ENCODE assay signal across 9 cellular contexts in genomic region chr17:75268931-75269330, GRCh38. TPM values are rescaled to one million over a fixed set of nuclear protein-coding genes. Genes with fewer than 3 reads are reported as not detected.
A peak's percentile ranks its signal among the peaks of the same experiment; 100 is the strongest.
DNase-seq lines count a peak whose midpoint lies in the region; ATAC-seq and TF ChIP-seq lines count a peak whose summit lies in the region.
"Had no signal": no experiment of that assay in that cellular context is flagged by ENCODE, and none has a peak within 500 bp of the region (broad histone marks: within the 10 kb centered on the region; RNA-seq: fewer than 3 reads in every experiment).

No MANE protein-coding gene starts in this region.

- H3K36me3 ChIP-seq in CD8-positive, alpha-beta memory T cell (ENCODE audit: insufficient read depth, low read length): peaks cover 20% of the 10 kb centered on the region
- peaks cover 7% of the 10 kb centered on the region; the same call in 1 of the 2 replicates for H3K36me3 ChIP-seq in Karpas-422 (ENCODE audit: insufficient read depth, low read length)
- peaks cover 0 to 40% (median 12%) of the 10 kb centered on the region in 3 experiments for H3K36me3 ChIP-seq in naive thymus-derived CD4-positive, alpha-beta T cell (ENCODE audit: control insufficient read depth in 2 of 3, insufficient read depth in 3 of 3, low read length in 3 of 3)
- H3K36me3 ChIP-seq in A673 (ENCODE audit: insufficient read depth, low read length, poor library complexity, severe bottlenecking): peaks cover 34% of the 10 kb centered on the region

- TF ChIP-seq CTCF in activated CD8-positive, alpha-beta T cell treated with anti-CD3 and anti-CD28 coated beads for 36 hours (IDR thresholded peaks at IDR 0.05): no peak
- no peak for TF ChIP-seq CTCF in A673 (conservative IDR thresholded peaks at IDR 0.05; ENCODE audit: low read depth, low read length)

- H2AFZ ChIP-seq in Karpas-422 (ENCODE audit: low read length): no peak overlapping the region

- H3K36me3 Mint-ChIP-seq in CD8-positive, alpha-beta memory T cell: peaks cover 0 to 41% (median 4%) of the 10 kb centered on the region in 3 donors
- peaks cover 36% of the 10 kb centered on the region for H3K36me3 Mint-ChIP-seq in activated CD8-positive, alpha-beta T cell treated with anti-CD3 and anti-CD28 coated beads for 36 hours (ENCODE audit: low read depth)
- peaks cover 0 to 13% (median 0%) of the 10 kb centered on the region in 5 donors for H3K36me3 Mint-ChIP-seq in naive thymus-derived CD4-positive, alpha-beta T cell

- H3K27ac ChIP-seq in CD8-positive, alpha-beta memory T cell (ENCODE audit: low read depth, low read length): no peak overlapping the region
- H3K27ac ChIP-seq in Karpas-422 (ENCODE audit: low read length) (no peak overlapping the region), A673 (ENCODE audit: low read depth, low read length, poor library complexity, severe bottlenecking) (no peak overlapping the region)
- no peak overlapping the region for H3K27ac ChIP-seq in naive thymus-derived CD4-positive, alpha-beta T cell (ENCODE audit: low read depth, low read length)

- peak overlapping the region; percentile 8; the same call in 1 of the 2 replicates for H3K9ac ChIP-seq in Karpas-422 (ENCODE audit: low read length)

- peaks cover 21% of the 10 kb centered on the region for H3K79me2 ChIP-seq in Karpas-422 (ENCODE audit: low read length)

- peak overlapping the region; percentile 67 to 94 (median 77) for H3K4me3 Mint-ChIP-seq in CD8-positive, alpha-beta memory T cell
- H3K4me3 Mint-ChIP-seq in activated CD8-positive, alpha-beta T cell treated with anti-CD3 and anti-CD28 coated beads for 36 hours: peak overlapping the region; percentile 85
- peak overlapping the region; percentile 41 to 88 (median 78) for H3K4me3 Mint-ChIP-seq in naive thymus-derived CD4-positive, alpha-beta T cell

- no peak for DNase-seq in CD8-positive, alpha-beta memory T cell
- peak; percentile 46 for DNase-seq in Karpas-422
- no peak for DNase-seq in activated CD8-positive, alpha-beta T cell treated with anti-CD3 and anti-CD28 coated beads for 36 hours
- no peak for DNase-seq in naive thymus-derived CD4-positive, alpha-beta T cell
- DNase-seq in A673 (ENCODE audit: low spot score): no peak
- DNase-seq in GOT3 (lab: John Stamatoyannopoulos, UW): no peak
- no peak for DNase-seq in occipital lobe (lab: John Stamatoyannopoulos, UW)
- DNase-seq: amygdala had no signal

- ATAC-seq in activated CD8-positive, alpha-beta T cell treated with anti-CD3 and anti-CD28 coated beads for 36 hours: no peak
- no peak for ATAC-seq in naive thymus-derived CD4-positive, alpha-beta T cell
- ATAC-seq in HG03097 (IDR thresholded peaks at IDR 0.05; ENCODE audit: low FRiP score, unreplicated experiment): no peak

- H3K27ac Mint-ChIP-seq in CD8-positive, alpha-beta memory T cell: peak overlapping the region in 6 of 8 donors; percentile 23 to 94 (median 77)
- H3K27ac Mint-ChIP-seq in activated CD8-positive, alpha-beta T cell treated with anti-CD3 and anti-CD28 coated beads for 36 hours: peak overlapping the region; percentile 46
- H3K27ac Mint-ChIP-seq in naive thymus-derived CD4-positive, alpha-beta T cell: peak overlapping the region; percentile 2 to 82 (median 73)

- H3K9me3 Mint-ChIP-seq in CD8-positive, alpha-beta memory T cell: no peaks in the 10 kb centered on the region
- H3K9me3 Mint-ChIP-seq in activated CD8-positive, alpha-beta T cell treated with anti-CD3 and anti-CD28 coated beads for 36 hours: no peaks in the 10 kb centered on the region
- H3K9me3 Mint-ChIP-seq in naive thymus-derived CD4-positive, alpha-beta T cell: no peaks in the 10 kb centered on the region

- H3K4me1 Mint-ChIP-seq in CD8-positive, alpha-beta memory T cell: peaks cover 14 to 34% (median 19%) of the 10 kb centered on the region in 3 donors
- H3K4me1 Mint-ChIP-seq in activated CD8-positive, alpha-beta T cell treated with anti-CD3 and anti-CD28 coated beads for 36 hours (ENCODE audit: low read depth): peaks cover 36% of the 10 kb centered on the region
- peaks cover 5 to 34% (median 31%) of the 10 kb centered on the region in 7 donors for H3K4me1 Mint-ChIP-seq in naive thymus-derived CD4-positive, alpha-beta T cell

- no peaks in the 10 kb centered on the region for H3K9me2 ChIP-seq in Karpas-422 (replicated peaks; ENCODE audit: insufficient read depth, low read length)

- BruUV-seq in A673 (replicated peaks; lab: Mats Ljungman, UMichigan): no TSS peak

- no peak overlapping the region for H3K4me3 ChIP-seq in CD8-positive, alpha-beta memory T cell (ENCODE audit: low read length)
- H3K4me3 ChIP-seq in Karpas-422 (ENCODE audit: low read length): 0 out of 2 replicates have a peak overlapping the region, but pooled peaks have one; percentile 2
- H3K4me3 ChIP-seq in naive thymus-derived CD4-positive, alpha-beta T cell (ENCODE audit: low read length): no peak overlapping the region
- no peak overlapping the region for H3K4me3 ChIP-seq in A673 (ENCODE audit: low read depth, low read length, poor library complexity, severe bottlenecking)

- POLR2A ChIA-PET in CD8-positive, alpha-beta memory T cell (lab: Charles Lee): interaction anchor here (0.5 to 0.7 kb wide), 3 partner anchors 105 to 481 kb away, joined by 3 to 6 read pairs (median 4); no protein-coding TSS in a partner anchor
- POLR2A ChIA-PET in activated CD8-positive, alpha-beta T cell treated with anti-CD3 and anti-CD28 coated beads for 36 hours (lab: Charles Lee): interaction anchor here (3.2 to 7.2 kb wide), 3 partner anchors 7 to 18 kb away, joined by 25 to 105 read pairs (median 78); partner anchors contain the start of genes GGA3, MRPS7 and SLC25A19
- POLR2A ChIA-PET in naive thymus-derived CD4-positive, alpha-beta T cell (lab: Charles Lee): interaction anchor here (2.0 to 7.2 kb wide), 3 partner anchors 8 to 20 kb away, joined by 10 to 132 read pairs (median 22); partner anchors contain the start of genes GGA3, MRPS7 and SLC25A19
- POLR2A ChIA-PET in A673 (lab: Charles Lee; ENCODE audit: low non-redundant PET): interaction anchor here (0.7 kb wide), 1 partner anchor 124 kb away, joined by 9 read pairs; no protein-coding TSS in a partner anchor

- H4K20me1 ChIP-seq in Karpas-422 (ENCODE audit: insufficient read depth, low read depth, low read length): no peaks in the 10 kb centered on the region

- no peaks in the 10 kb centered on the region for H3K27me3 ChIP-seq in CD8-positive, alpha-beta memory T cell (ENCODE audit: insufficient read depth, low read length, poor library complexity, severe bottlenecking)
- no peaks in the 10 kb centered on the region for H3K27me3 ChIP-seq in Karpas-422 (ENCODE audit: low read length)
- H3K27me3 ChIP-seq in naive thymus-derived CD4-positive, alpha-beta T cell (ENCODE audit: control insufficient read depth in 2 of 2, insufficient read depth in 2 of 2, low read length in 2 of 2): no peaks in the 10 kb centered on the region
- H3K27me3 ChIP-seq in A673 (replicated peaks; ENCODE audit: insufficient read depth, low read depth, low read length, poor library complexity): no peaks in the 10 kb centered on the region

- H3K9me3 ChIP-seq in CD8-positive, alpha-beta memory T cell (ENCODE audit: low read length): no peaks in the 10 kb centered on the region
- H3K9me3 ChIP-seq in Karpas-422 (ENCODE audit: low read length) (no peaks in the 10 kb centered on the region), A673 (ENCODE audit: low read depth, low read length, poor library complexity, severe bottlenecking) (no peaks in the 10 kb centered on the region)
- H3K9me3 ChIP-seq in naive thymus-derived CD4-positive, alpha-beta T cell (ENCODE audit: control insufficient read depth in 2 of 3, low read length in 3 of 3): no peaks in the 10 kb centered on the region

- peaks cover 0 to 2% of the 10 kb centered on the region in 2 donors for H3K27me3 Mint-ChIP-seq in CD8-positive, alpha-beta memory T cell
- no peaks in the 10 kb centered on the region for H3K27me3 Mint-ChIP-seq in activated CD8-positive, alpha-beta T cell treated with anti-CD3 and anti-CD28 coated beads for 36 hours
- no peaks in the 10 kb centered on the region for H3K27me3 Mint-ChIP-seq in naive thymus-derived CD4-positive, alpha-beta T cell

- intact Hi-C loops in activated CD8-positive, alpha-beta T cell treated with anti-CD3 and anti-CD28 coated beads for 36 hours (cut with micrococcal nuclease): no loop called here
- intact Hi-C loops in naive thymus-derived CD4-positive, alpha-beta T cell (cut with micrococcal nuclease): loop anchor here (10.0 kb wide), 2 partner anchors 284 to 316 kb away; partner anchors contain the start of genes CDR2L (in 1 of the 2) and MYO15B (in 1 of the 2)
- intact Hi-C loops in A673 (cut with micrococcal nuclease; ENCODE audit: unreplicated experiment): no loop called here

- CTCF ChIA-PET in CD8-positive, alpha-beta memory T cell (lab: Charles Lee): interaction anchor here (1.5 to 3.0 kb wide), 3 partner anchors 20 to 67 kb away, joined by 6 to 11 read pairs (median 8); partner anchors contain the start of gene SLC25A19
- CTCF ChIA-PET in activated CD8-positive, alpha-beta T cell treated with anti-CD3 and anti-CD28 coated beads for 36 hours (lab: Charles Lee): interaction anchor here (3.3 to 4.8 kb wide), 4 partner anchors 20 to 143 kb away, joined by 8 to 53 read pairs (median 33); partner anchors contain the start of gene SLC25A19
- CTCF ChIA-PET in naive thymus-derived CD4-positive, alpha-beta T cell (lab: Charles Lee): no interaction called here
- CTCF ChIA-PET in A673 (lab: Charles Lee): no interaction called here

- peak overlapping the region; percentile 86 for H3K4me2 ChIP-seq in Karpas-422 (ENCODE audit: low read depth, low read length, poor library complexity, severe bottlenecking)

- peaks cover 19% of the 10 kb centered on the region for H3K4me1 ChIP-seq in CD8-positive, alpha-beta memory T cell (ENCODE audit: insufficient read depth, low read length)
- H3K4me1 ChIP-seq in Karpas-422 (ENCODE audit: low read length) (peaks cover 30% of the 10 kb centered on the region), A673 (ENCODE audit: insufficient read depth, low read length, poor library complexity, severe bottlenecking) (peaks cover 9% of the 10 kb centered on the region)
- H3K4me1 ChIP-seq in naive thymus-derived CD4-positive, alpha-beta T cell (ENCODE audit: control insufficient read depth in 2 of 2, insufficient read depth in 2 of 2, low read length in 2 of 2): peaks cover 15 to 24% of the 10 kb centered on the region in 2 donors

RNA-seq across cellular contexts. Expression of gene MIF4GD, which starts 2.1 kb away (rescaled TPM):
- 10 to 100 TPM; 38.5 to 40.4 TPM for total RNA-seq in CD8-positive, alpha-beta memory T cell
- polyA plus RNA-seq in CD8-positive, alpha-beta memory T cell: 108 TPM
- total RNA-seq in Karpas-422 (2014; rRNA removed; shearing (Covaris generic); ENCODE audit: low replicate concordance): 44.4 and 63.3 TPM in 2 replicates
- total RNA-seq in activated CD8-positive, alpha-beta T cell treated with anti-CD3 and anti-CD28 coated beads for 36 hours: 10 to 100 TPM; 42.4 to 43.8 TPM
- total RNA-seq in naive thymus-derived CD4-positive, alpha-beta T cell: 10 to 100 TPM; 26.9 to 39.4 (median 36.0) TPM
- polyA plus RNA-seq in naive thymus-derived CD4-positive, alpha-beta T cell: 10 to 100 TPM; 84.3 to 90.0 TPM
- 14.7 and 22.4 TPM in 2 replicates for total RNA-seq in A673 (2021)
- 5.0 TPM for total RNA-seq in occipital lobe

RNA-seq across cellular contexts. Expression of gene MRPS7, which starts 7.3 kb away (rescaled TPM):
- total RNA-seq in CD8-positive, alpha-beta memory T cell: 100 to 1,000 TPM; 101 to 102 TPM
- 123 TPM for polyA plus RNA-seq in CD8-positive, alpha-beta memory T cell
- 48.8 and 58.7 TPM in 2 replicates for total RNA-seq in Karpas-422 (2014; rRNA removed; shearing (Covaris generic); ENCODE audit: low replicate concordance)
- 10 to 100 TPM; 76.3 to 80.0 TPM for total RNA-seq in activated CD8-positive, alpha-beta T cell treated with anti-CD3 and anti-CD28 coated beads for 36 hours
- 10 to 100 TPM; 29.2 to 70.1 (median 34.4) TPM for total RNA-seq in naive thymus-derived CD4-positive, alpha-beta T cell
- polyA plus RNA-seq in naive thymus-derived CD4-positive, alpha-beta T cell: 100 to 1,000 TPM; 129 to 135 TPM
- total RNA-seq in A673 (2021) (103 and 105 TPM in 2 replicates), occipital lobe (29.5 TPM)

RNA-seq across cellular contexts. Expression of gene GGA3, which starts 7.5 kb away (rescaled TPM):
- total RNA-seq in CD8-positive, alpha-beta memory T cell: 10 to 100 TPM; 73.2 to 75.1 TPM
- polyA plus RNA-seq in CD8-positive, alpha-beta memory T cell: 17.6 TPM
- total RNA-seq in Karpas-422 (2014; rRNA removed; shearing (Covaris generic); ENCODE audit: low replicate concordance): 23.4 and 45.1 TPM in 2 replicates
- 10 to 100 TPM; 65.5 to 65.8 TPM for total RNA-seq in activated CD8-positive, alpha-beta T cell treated with anti-CD3 and anti-CD28 coated beads for 36 hours
- total RNA-seq in naive thymus-derived CD4-positive, alpha-beta T cell: 100 to 1,000 TPM in 2 of 5 experiments, 10 to 100 TPM in 3; 79.6 to 128 (median 87.4) TPM
- 10 to 100 TPM; 13.2 to 27.4 TPM for polyA plus RNA-seq in naive thymus-derived CD4-positive, alpha-beta T cell
- 52.7 and 55.8 TPM in 2 replicates for total RNA-seq in A673 (2021)
- total RNA-seq in occipital lobe: 17.6 TPM

RNA-seq across cellular contexts. Expression of gene SLC25A19, which starts 20.3 kb away (rescaled TPM):
- 100 to 1,000 TPM; 119 to 126 TPM for total RNA-seq in CD8-positive, alpha-beta memory T cell
- polyA plus RNA-seq in CD8-positive, alpha-beta memory T cell: 15.5 TPM
- total RNA-seq in Karpas-422 (2014; rRNA removed; shearing (Covaris generic); ENCODE audit: low replicate concordance): 36.5 and 43.1 TPM in 2 replicates
- total RNA-seq in activated CD8-positive, alpha-beta T cell treated with anti-CD3 and anti-CD28 coated beads for 36 hours: 10 to 100 TPM; 55.1 to 55.2 TPM
- total RNA-seq in naive thymus-derived CD4-positive, alpha-beta T cell: 10 to 100 TPM; 15.6 to 42.5 (median 21.1) TPM
- 10 to 100 TPM; 13.0 to 15.5 TPM for polyA plus RNA-seq in naive thymus-derived CD4-positive, alpha-beta T cell
- total RNA-seq in A673 (2021): 40.0 and 45.0 TPM in 2 replicates
- 4.4 TPM for total RNA-seq in occipital lobe

Comparison
In these comparisons a context has a peak if more than half of its experiments do, and no peak if none do; other contexts are left out.
1. CTCF ChIA-PET loops: an anchor here in CD8-positive, alpha-beta memory T cell (1.5 to 3.0 kb wide) and activated CD8-positive, alpha-beta T cell treated with anti-CD3 and anti-CD28 coated beads for 36 hours (3.3 to 4.8 kb wide); none called in naive thymus-derived CD4-positive, alpha-beta T cell and A673.
2. intact Hi-C loops: an anchor here in naive thymus-derived CD4-positive, alpha-beta T cell (10.0 kb wide); none called in activated CD8-positive, alpha-beta T cell treated with anti-CD3 and anti-CD28 coated beads for 36 hours and A673.